ENCODE assay signal across 22 cellular contexts in genomic region chr17:8556074-8556473, GRCh38.
DNase-seq lines count a peak whose midpoint lies in the region; ATAC-seq and TF ChIP-seq lines count a peak whose summit lies in the region.
"Had no signal": no experiment of that assay in that cellular context is flagged by ENCODE, and none has a peak within 500 bp of the region (broad histone marks: within the 10 kb centered on the region; RNA-seq: fewer than 3 reads in every experiment).

No MANE protein-coding gene starts in this region.

- H3K36me3 ChIP-seq in MG63, result peaks cover 3% of the 10 kb centered on the region

- DNase-seq in Calu3, result peak; percentile 11
- peak; percentile 22 for DNase-seq in MG63
- DNase-seq in epithelial cell of esophagus (ENCODE audit: low read depth), result peak; percentile 77
- DNase-seq in renal cortical epithelial cell (ENCODE audit: low read depth), result peak; percentile 15
- DNase-seq in hepatic stellate cell (ENCODE audit: low spot score), result no peak
- no peak for DNase-seq in HuH-7.5 (ENCODE audit: low spot score)
- no peak for DNase-seq in stimulated activated naive CD8-positive, alpha-beta T cell treated with anti-CD3 and anti-CD28 coated beads, Interleukin-15, amount 100 ng/mL, for 72 hours
- no peak for DNase-seq in AG08396 (ENCODE audit: low spot score)
- DNase-seq: CD4-positive, alpha-beta T cell; effector CD8-positive, alpha-beta T cell; H9; hypothalamus; left cardiac atrium; mucosa of descending colon; NCI-H1092; NCI-H2081 treated with DMSO at 0.1 percent for 48 hours; NCI-H526; T-helper 9 cell; thyroid gland had no signal

- CTCF ChIA-PET in Calu3 (lab: Charles Lee), result no interaction called here

- H3K27me3 Mint-ChIP-seq in Calu3 (ENCODE audit: unreplicated experiment), result no peaks in the 10 kb centered on the region
- no peaks in the 10 kb centered on the region for H3K27me3 Mint-ChIP-seq in stimulated activated naive CD8-positive, alpha-beta T cell treated with anti-CD3 and anti-CD28 coated beads, Interleukin-15, amount 100 ng/mL, for 72 hours

- TF ChIP-seq CTCF in Calu3 (IDR thresholded peaks at IDR 0.05; ENCODE audit: unreplicated experiment) (no peak), epithelial cell of esophagus (IDR thresholded peaks at IDR 0.05; ENCODE audit: insufficient read depth, low read depth, low read length, missing control alignments) (no peak)

- BruUV-seq in Calu3 (replicated peaks; lab: Mats Ljungman, UMichigan), result no TSS peak

- intact Hi-C loops in Calu3 (cut with micrococcal nuclease; ENCODE audit: unreplicated experiment), result no loop called here

- H3K9me3 ChIP-seq in MG63, result no peaks in the 10 kb centered on the region
- H3K9me3 ChIP-seq: mucosa of descending colon, thyroid gland had no signal

- peaks cover 5% of the 10 kb centered on the region for H3K36me3 Mint-ChIP-seq in Calu3 (ENCODE audit: insufficient read depth, unreplicated experiment)
- H3K36me3 Mint-ChIP-seq: stimulated activated effector memory CD8-positive, alpha-beta T cell treated with anti-CD3 and anti-CD28 coated beads, Interleukin-12 subunit alpha, Interleukin-12 subunit beta, amount 100 ng/mL, for 72 hours had no signal

- no peaks in the 10 kb centered on the region for H3K27me3 ChIP-seq in MG63
- H3K27me3 ChIP-seq: thyroid gland had no signal

- H3K4me3 ChIP-seq in MG63 (no peak overlapping the region), epithelial cell of esophagus (ENCODE audit: low read length) (no peak overlapping the region)
- H3K4me3 ChIP-seq: mucosa of descending colon, thyroid gland had no signal

- no peak overlapping the region for H3K4me3 Mint-ChIP-seq in Calu3 (ENCODE audit: low read depth, unreplicated experiment)
- no peak overlapping the region for H3K4me3 Mint-ChIP-seq in stimulated activated naive CD8-positive, alpha-beta T cell treated with anti-CD3 and anti-CD28 coated beads, Interleukin-15, amount 100 ng/mL, for 72 hours
- H3K4me3 Mint-ChIP-seq: activated T-helper 17 cell treated with anti-CD3 and anti-CD28 coated beads, Interleukin-2, amount 50 U/mL, for 72 hours; CD4-positive, alpha-beta T cell; central memory CD8-positive, alpha-beta T cell; H9; stimulated activated effector memory CD8-positive, alpha-beta T cell treated with anti-CD3 and anti-CD28 coated beads, Interleukin-12 subunit alpha, Interleukin-12 subunit beta, amount 100 ng/mL, for 72 hours had no signal

- no peak overlapping the region for H3K27ac Mint-ChIP-seq in Calu3 (ENCODE audit: unreplicated experiment)
- no peak overlapping the region for H3K27ac Mint-ChIP-seq in stimulated activated naive CD8-positive, alpha-beta T cell treated with anti-CD3 and anti-CD28 coated beads, Interleukin-15, amount 100 ng/mL, for 72 hours
- H3K27ac Mint-ChIP-seq: activated T-helper 17 cell treated with anti-CD3 and anti-CD28 coated beads, Interleukin-2, amount 50 U/mL, for 72 hours; CD4-positive, alpha-beta T cell; H9; stimulated activated effector memory CD8-positive, alpha-beta T cell treated with anti-CD3 and anti-CD28 coated beads, Interleukin-12 subunit alpha, Interleukin-12 subunit beta, amount 100 ng/mL, for 72 hours had no signal

- no peak for ATAC-seq in stimulated activated naive CD8-positive, alpha-beta T cell treated with anti-CD3 and anti-CD28 coated beads, Interleukin-15, amount 100 ng/mL, for 72 hours
- ATAC-seq: activated T-helper 17 cell treated with anti-CD3 and anti-CD28 coated beads, Interleukin-2, amount 50 U/mL, for 72 hours; left cardiac atrium; mucosa of descending colon; stimulated activated effector memory CD8-positive, alpha-beta T cell treated with anti-CD3 and anti-CD28 coated beads, Interleukin-12 subunit alpha, Interleukin-12 subunit beta, amount 100 ng/mL, for 72 hours had no signal

- H3K9me3 Mint-ChIP-seq in Calu3 (ENCODE audit: low read depth, unreplicated experiment), result no peaks in the 10 kb centered on the region
- H3K9me3 Mint-ChIP-seq in stimulated activated naive CD8-positive, alpha-beta T cell treated with anti-CD3 and anti-CD28 coated beads, Interleukin-15, amount 100 ng/mL, for 72 hours, result no peaks in the 10 kb centered on the region
- H3K9me3 Mint-ChIP-seq: activated T-helper 17 cell treated with anti-CD3 and anti-CD28 coated beads, Interleukin-2, amount 50 U/mL, for 72 hours; CD4-positive, alpha-beta T cell; central memory CD8-positive, alpha-beta T cell; stimulated activated effector memory CD8-positive, alpha-beta T cell treated with anti-CD3 and anti-CD28 coated beads, Interleukin-12 subunit alpha, Interleukin-12 subunit beta, amount 100 ng/mL, for 72 hours had no signal

- H3K4me1 Mint-ChIP-seq in Calu3 (ENCODE audit: low read depth, unreplicated experiment), result no peaks in the 10 kb centered on the region
- no peaks in the 10 kb centered on the region for H3K4me1 Mint-ChIP-seq in stimulated activated naive CD8-positive, alpha-beta T cell treated with anti-CD3 and anti-CD28 coated beads, Interleukin-15, amount 100 ng/mL, for 72 hours
- H3K4me1 Mint-ChIP-seq: activated T-helper 17 cell treated with anti-CD3 and anti-CD28 coated beads, Interleukin-2, amount 50 U/mL, for 72 hours; central memory CD8-positive, alpha-beta T cell; H9; stimulated activated effector memory CD8-positive, alpha-beta T cell treated with anti-CD3 and anti-CD28 coated beads, Interleukin-12 subunit alpha, Interleukin-12 subunit beta, amount 100 ng/mL, for 72 hours had no signal

Comparison
In these comparisons a context has a peak if more than half of its experiments do, and no peak if none do; other contexts are left out.
1. DNase-seq: peak in Calu3 (single experiment), MG63 (single experiment), epithelial cell of esophagus (single experiment) and renal cortical epithelial cell (single experiment); none in hepatic stellate cell (single experiment), HuH-7.5 (single experiment), stimulated activated naive CD8-positive, alpha-beta T cell treated with anti-CD3 and anti-CD28 coated beads, Interleukin-15, amount 100 ng/mL, for 72 hours (0 of 2) and AG08396 (single experiment).